11 cellular contexts compared by ENCODE assay signal in genomic region chr11:2552202-2552601, GRCh38.
"Had no signal": no experiment of that assay in that cellular context is flagged by ENCODE, and none has a peak within 500 bp of the region (broad histone marks: within the 10 kb centered on the region; RNA-seq: fewer than 3 reads in every experiment).

No MANE protein-coding gene starts in this region.

- H2AFZ ChIP-seq: GM23248, GM23338 had no signal

- ATAC-seq: GM23338, HCT116 had no signal

- H3K9me3 ChIP-seq: HAP-1 had no signal

- H3K9ac ChIP-seq: GM23248 had no signal

- H3K36me3 ChIP-seq: HAP-1 had no signal

- H3K4me1 ChIP-seq: HAP-1 had no signal

- DNase-seq: GM23248, GOT3, H7, H9, HCEC 1CT, HFFc6 had no signal

- H3K4me2 ChIP-seq: GM23338 had no signal

- H3K27ac ChIP-seq: GM23248 had no signal

- FAIRE-seq: H1, H54 had no signal

- H3K4me3 ChIP-seq: GM23248, GM23338, HAP-1 had no signal
